In the genomic region with DNA sequence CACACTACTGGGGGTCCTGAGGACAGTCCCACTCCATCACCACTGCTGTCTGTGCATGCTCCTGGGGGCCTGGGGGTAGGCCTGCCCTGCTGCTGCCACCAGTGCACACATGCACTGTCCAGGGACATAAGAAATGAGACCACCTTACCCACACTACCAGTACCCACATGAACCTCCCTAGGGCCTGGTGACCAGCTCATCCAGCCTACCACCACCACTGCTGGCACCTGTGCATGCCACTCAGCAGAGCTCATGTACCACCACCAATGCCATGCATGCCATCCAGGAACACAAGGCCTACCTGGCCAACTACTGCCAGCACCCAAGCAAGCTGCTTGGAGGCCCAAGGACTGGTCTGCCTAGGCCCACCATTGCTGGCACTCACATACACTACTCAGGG, we compare ENCODE assay signal across 16 cellular contexts.
DNase-seq lines count a peak whose midpoint lies in the region; ATAC-seq, FAIRE-seq and TF ChIP-seq lines count a peak whose summit lies in the region.
"Had no signal": no experiment of that assay in that cellular context is flagged by ENCODE, and none has a peak within 500 bp of the region (broad histone marks: within the 10 kb centered on the region; RNA-seq: fewer than 3 reads in every experiment).

No MANE protein-coding gene starts in this region.

- TF ChIP-seq CTCF in kidney (IDR thresholded peaks at IDR 0.05; ENCODE audit: borderline replicate concordance, extremely low read depth, insufficient read depth), result no peak

- H4K8ac ChIP-seq in neuronal stem cell (ENCODE audit: low read depth, low read length), result peak overlapping the region; percentile 89

- ATAC-seq in stimulated activated effector memory CD8-positive, alpha-beta T cell treated with anti-CD3 and anti-CD28 coated beads, Interleukin-12 subunit alpha, Interleukin-12 subunit beta, amount 100 ng/mL, for 72 hours, result peak; percentile 31

- no peak overlapping the region for H3K27ac ChIP-seq in kidney (ENCODE audit: low read depth in 2 of 2, low read length in 2 of 2)
- no peak overlapping the region for H3K27ac ChIP-seq in neuronal stem cell (replicated peaks; ENCODE audit: low read length)
- H3K27ac ChIP-seq: C4-2B, GM23248 had no signal

- H2BK5ac ChIP-seq in neuronal stem cell (ENCODE audit: low read length), result no peak overlapping the region

- peaks cover 0 to 8% of the 10 kb centered on the region in 2 donors for H3K9me3 ChIP-seq in kidney (ENCODE audit: control insufficient read depth in 1 of 2, low read length in 2 of 2)
- H3K9me3 ChIP-seq in neuronal stem cell (replicated peaks in 1 of 2; ENCODE audit: control insufficient read depth in 2 of 2, insufficient read depth in 1 of 2, low read depth in 1 of 2, low read length in 2 of 2), result no peaks in the 10 kb centered on the region
- H3K9me3 ChIP-seq: Caco-2, HAP-1 had no signal

- no peak overlapping the region for H2BK12ac ChIP-seq in neuronal stem cell (ENCODE audit: low read length)

- no peaks in the 10 kb centered on the region for H3K79me1 ChIP-seq in neuronal stem cell (ENCODE audit: low read depth, low read length)

- H3K23ac ChIP-seq in neuronal stem cell (ENCODE audit: low read depth, low read length, poor library complexity), result peak overlapping the region; percentile 30

- peak; percentile 45 for DNase-seq in kidney
- DNase-seq in neuronal stem cell (ENCODE audit: low spot score), result no peak
- no peak for DNase-seq in stimulated activated effector memory CD8-positive, alpha-beta T cell treated with anti-CD3 and anti-CD28 coated beads, Interleukin-12 subunit alpha, Interleukin-12 subunit beta, amount 100 ng/mL, for 72 hours (ENCODE audit: low spot score in 2 of 2)
- no peak for DNase-seq in AML-193 (lab: John Stamatoyannopoulos, UW)
- DNase-seq in activated CD8-positive, alpha-beta memory T cell treated with anti-CD3 and anti-CD28 coated beads, Interleukin-2, amount 50 U/mL, for 4 hours, result no peak
- DNase-seq in activated CD4-positive, alpha-beta T cell treated with anti-CD3 and anti-CD28 coated beads, Interleukin-2, amount 10 ng/mL, durations not matched to agents 24 days and 14 days, result no peak
- DNase-seq: ACHN; Caco-2; CD4-positive, alpha-beta T cell; GM23248 had no signal

- H3K9me3 Mint-ChIP-seq in stimulated activated effector memory CD8-positive, alpha-beta T cell treated with anti-CD3 and anti-CD28 coated beads, Interleukin-12 subunit alpha, Interleukin-12 subunit beta, amount 100 ng/mL, for 72 hours, result peaks cover 6% of the 10 kb centered on the region
- peaks cover 9% of the 10 kb centered on the region for H3K9me3 Mint-ChIP-seq in activated CD4-positive, alpha-beta T cell treated with anti-CD3 and anti-CD28 coated beads, Interleukin-2, amount 10 ng/mL, durations not matched to agents 24 days and 14 days

- no peak overlapping the region for H2BK120ac ChIP-seq in neuronal stem cell (ENCODE audit: low read depth, low read length)

- H2BK15ac ChIP-seq in neuronal stem cell (ENCODE audit: low read length), result no peak overlapping the region

- H2AK5ac ChIP-seq in neuronal stem cell (ENCODE audit: low read depth, low read length), result no peak overlapping the region

- no peaks in the 10 kb centered on the region for H3K27me3 ChIP-seq in neuronal stem cell (ENCODE audit: control insufficient read depth in 3 of 3, insufficient read depth in 3 of 3, low read depth in 1 of 3, low read length in 3 of 3)

- H3K4me3 ChIP-seq in kidney (ENCODE audit: low read length in 2 of 2) (no peak overlapping the region), neuronal stem cell (ENCODE audit: low read length in 2 of 2) (peak overlapping the region in 1 of 2 donors; percentile 59)
- H3K4me3 ChIP-seq: GM23248, HAP-1 had no signal

- no peak overlapping the region for H3K4me3 Mint-ChIP-seq in stimulated activated effector memory CD8-positive, alpha-beta T cell treated with anti-CD3 and anti-CD28 coated beads, Interleukin-12 subunit alpha, Interleukin-12 subunit beta, amount 100 ng/mL, for 72 hours
- no peak overlapping the region for H3K4me3 Mint-ChIP-seq in activated CD4-positive, alpha-beta T cell treated with anti-CD3 and anti-CD28 coated beads, Interleukin-2, amount 10 ng/mL, durations not matched to agents 24 days and 14 days
- H3K4me3 Mint-ChIP-seq: CD4-positive, alpha-beta T cell had no signal

- no peak for FAIRE-seq in kidney (lab: Jason Lieb, UNC)
- FAIRE-seq: A204.1, D721Med, G401.6, GM12891 had no signal

- H3K36me3 Mint-ChIP-seq in stimulated activated effector memory CD8-positive, alpha-beta T cell treated with anti-CD3 and anti-CD28 coated beads, Interleukin-12 subunit alpha, Interleukin-12 subunit beta, amount 100 ng/mL, for 72 hours, result no peaks in the 10 kb centered on the region
- no peaks in the 10 kb centered on the region for H3K36me3 Mint-ChIP-seq in activated CD4-positive, alpha-beta T cell treated with anti-CD3 and anti-CD28 coated beads, Interleukin-2, amount 10 ng/mL, durations not matched to agents 24 days and 14 days (ENCODE audit: low read depth)

- no peak overlapping the region for H3K4ac ChIP-seq in neuronal stem cell (ENCODE audit: low read length)

- H3K14ac ChIP-seq in neuronal stem cell (ENCODE audit: low read length), result no peak overlapping the region

- no peak overlapping the region for H2AFZ ChIP-seq in neuronal stem cell (ENCODE audit: low read length)
- H2AFZ ChIP-seq: GM23248 had no signal

- intact Hi-C loops in kidney (cut with DNase I), result no loop called here
- intact Hi-C loops in activated CD4-positive, alpha-beta T cell treated with anti-CD3 and anti-CD28 coated beads, Interleukin-2, amount 10 ng/mL, durations not matched to agents 24 days and 14 days (cut with micrococcal nuclease), result no loop called here

- peaks cover 4% of the 10 kb centered on the region for H3K27me3 Mint-ChIP-seq in activated CD4-positive, alpha-beta T cell treated with anti-CD3 and anti-CD28 coated beads, Interleukin-2, amount 10 ng/mL, durations not matched to agents 24 days and 14 days
- H3K27me3 Mint-ChIP-seq: CD4-positive, alpha-beta T cell had no signal

- H3K36me3 ChIP-seq in kidney (ENCODE audit: control insufficient read depth in 1 of 2, insufficient read depth in 2 of 2, low read length in 2 of 2), result no peaks in the 10 kb centered on the region
- H3K36me3 ChIP-seq in neuronal stem cell (replicated peaks in 1 of 2; ENCODE audit: control insufficient read depth in 2 of 2, insufficient read depth in 2 of 2, low read length in 2 of 2), result no peaks in the 10 kb centered on the region
- H3K36me3 ChIP-seq: HAP-1 had no signal

- no peaks in the 10 kb centered on the region for H3K4me1 Mint-ChIP-seq in stimulated activated effector memory CD8-positive, alpha-beta T cell treated with anti-CD3 and anti-CD28 coated beads, Interleukin-12 subunit alpha, Interleukin-12 subunit beta, amount 100 ng/mL, for 72 hours
- H3K4me1 Mint-ChIP-seq in activated CD4-positive, alpha-beta T cell treated with anti-CD3 and anti-CD28 coated beads, Interleukin-2, amount 10 ng/mL, durations not matched to agents 24 days and 14 days, result no peaks in the 10 kb centered on the region

- H3K9ac ChIP-seq in kidney (ENCODE audit: low read length in 2 of 2) (no peak overlapping the region), neuronal stem cell (ENCODE audit: low read depth, low read length, poor library complexity) (no peak overlapping the region)
- H3K9ac ChIP-seq: GM23248 had no signal

- no peak overlapping the region for H3K4me2 ChIP-seq in neuronal stem cell (ENCODE audit: insufficient read depth, low read length, poor library complexity, severe bottlenecking)

- H3K27ac Mint-ChIP-seq in stimulated activated effector memory CD8-positive, alpha-beta T cell treated with anti-CD3 and anti-CD28 coated beads, Interleukin-12 subunit alpha, Interleukin-12 subunit beta, amount 100 ng/mL, for 72 hours, result no peak overlapping the region
- no peak overlapping the region for H3K27ac Mint-ChIP-seq in activated CD4-positive, alpha-beta T cell treated with anti-CD3 and anti-CD28 coated beads, Interleukin-2, amount 10 ng/mL, durations not matched to agents 24 days and 14 days
- H3K27ac Mint-ChIP-seq: CD4-positive, alpha-beta T cell had no signal

- H3K4me1 ChIP-seq in kidney (ENCODE audit: control insufficient read depth in 1 of 2, insufficient read depth in 1 of 2, low read depth in 1 of 2, low read length in 2 of 2) (no peaks in the 10 kb centered on the region), neuronal stem cell (ENCODE audit: control insufficient read depth in 2 of 2, insufficient read depth in 1 of 2, low read depth in 1 of 2, low read length in 2 of 2) (no peaks in the 10 kb centered on the region)
- H3K4me1 ChIP-seq: Caco-2, HAP-1 had no signal

- H3K18ac ChIP-seq in neuronal stem cell (ENCODE audit: low read length), result peak overlapping the region; percentile 28

- no peak overlapping the region for H4K91ac ChIP-seq in neuronal stem cell (ENCODE audit: low read depth, low read length, poor library complexity)
